ENCODE assay signal across 24 cellular contexts in genomic region chr3:67561995-67562394, GRCh38.
DNase-seq lines count a peak whose midpoint lies in the region; ATAC-seq lines count a peak whose summit lies in the region.
"Had no signal": no experiment of that assay in that cellular context is flagged by ENCODE, and none has a peak within 500 bp of the region (broad histone marks: within the 10 kb centered on the region; RNA-seq: fewer than 3 reads in every experiment).

No MANE protein-coding gene starts in this region.

- H3K79me1 ChIP-seq in neuronal stem cell (ENCODE audit: low read depth, low read length) = no peaks in the 10 kb centered on the region

- no peaks in the 10 kb centered on the region for H3K27me3 Mint-ChIP-seq in activated naive CD8-positive, alpha-beta T cell treated with anti-CD3 and anti-CD28 coated beads, Interleukin-2, amount 10 ng/mL, durations not matched to agents 7 days and 5 days
- no peaks in the 10 kb centered on the region for H3K27me3 Mint-ChIP-seq in activated naive CD8-positive, alpha-beta T cell treated with anti-CD3 and anti-CD28 coated beads for 36 hours
- no peaks in the 10 kb centered on the region for H3K27me3 Mint-ChIP-seq in naive thymus-derived CD4-positive, alpha-beta T cell
- H3K27me3 Mint-ChIP-seq: CD4-positive, CD25-positive, alpha-beta regulatory T cell had no signal

- no peak overlapping the region for H4K91ac ChIP-seq in neuronal stem cell (ENCODE audit: low read depth, low read length, poor library complexity)

- no peak overlapping the region for H3K14ac ChIP-seq in neuronal stem cell (ENCODE audit: low read length)

- H3K27ac Mint-ChIP-seq in activated naive CD8-positive, alpha-beta T cell treated with anti-CD3 and anti-CD28 coated beads, Interleukin-2, amount 10 ng/mL, durations not matched to agents 7 days and 5 days = peak overlapping the region; percentile 24
- no peak overlapping the region for H3K27ac Mint-ChIP-seq in activated naive CD8-positive, alpha-beta T cell treated with anti-CD3 and anti-CD28 coated beads for 36 hours
- peak overlapping the region in 5 of 9 donors; percentile 7 to 60 (median 18) for H3K27ac Mint-ChIP-seq in naive thymus-derived CD4-positive, alpha-beta T cell
- H3K27ac Mint-ChIP-seq: HFFc6 had no signal

- DNase-seq in activated naive CD8-positive, alpha-beta T cell treated with anti-CD3 and anti-CD28 coated beads, Interleukin-2, amount 10 ng/mL, durations not matched to agents 7 days and 5 days = no peak
- no peak for DNase-seq in activated naive CD8-positive, alpha-beta T cell treated with anti-CD3 and anti-CD28 coated beads for 36 hours
- DNase-seq in RPMI7951 (ENCODE audit: low read depth) (peak; percentile 2), NCI-H2171 (lab: John Stamatoyannopoulos, UW) (no peak), neuronal stem cell (ENCODE audit: low spot score) (no peak)
- no peak for DNase-seq in naive thymus-derived CD4-positive, alpha-beta T cell
- DNase-seq: CD4-positive, CD25-positive, alpha-beta regulatory T cell; DMS53; GOT3; HFFc6; NCI-H1092; NCI-H1436; NCI-H187; NCI-H2081 treated with DMSO at 0.1 percent for 48 hours; NCI-H446; NCI-H526; NCI-H82; NK-92 treated with Interleukin-12 subunit alpha and Interleukin-12 subunit beta, amount 100 ng/mL, for 24 hours; PC-3; SJCRH30 had no signal

- H3K27ac ChIP-seq in naive thymus-derived CD4-positive, alpha-beta T cell (ENCODE audit: low read depth, low read length) = no peak overlapping the region
- no peak overlapping the region for H3K27ac ChIP-seq in neuronal stem cell (replicated peaks; ENCODE audit: low read length)
- H3K27ac ChIP-seq: BLaER1, SJCRH30 had no signal

- ATAC-seq in activated naive CD8-positive, alpha-beta T cell treated with anti-CD3 and anti-CD28 coated beads, Interleukin-2, amount 10 ng/mL, durations not matched to agents 7 days and 5 days (ENCODE audit: low read depth) = no peak
- no peak for ATAC-seq in naive thymus-derived CD4-positive, alpha-beta T cell
- no peak for ATAC-seq in esophagus mucosa
- ATAC-seq: PC-3, Right ventricle myocardium inferior had no signal

- intact Hi-C loops in naive thymus-derived CD4-positive, alpha-beta T cell (cut with micrococcal nuclease) = no loop called here

- H3K4me2 ChIP-seq in neuronal stem cell (ENCODE audit: insufficient read depth, low read length, poor library complexity, severe bottlenecking) = no peak overlapping the region
- H3K4me2 ChIP-seq: BLaER1 had no signal

- H3K9me3 Mint-ChIP-seq in activated naive CD8-positive, alpha-beta T cell treated with anti-CD3 and anti-CD28 coated beads, Interleukin-2, amount 10 ng/mL, durations not matched to agents 7 days and 5 days = no peaks in the 10 kb centered on the region
- H3K9me3 Mint-ChIP-seq in activated naive CD8-positive, alpha-beta T cell treated with anti-CD3 and anti-CD28 coated beads for 36 hours = no peaks in the 10 kb centered on the region
- H3K9me3 Mint-ChIP-seq in naive thymus-derived CD4-positive, alpha-beta T cell = peaks cover 0 to 1% (median 0%) of the 10 kb centered on the region in 11 donors
- H3K9me3 Mint-ChIP-seq: HFFc6 had no signal

- H3K9me3 ChIP-seq in naive thymus-derived CD4-positive, alpha-beta T cell (ENCODE audit: control insufficient read depth in 2 of 3, low read length in 3 of 3) = no peaks in the 10 kb centered on the region
- H3K9me3 ChIP-seq in neuronal stem cell (replicated peaks in 1 of 2; ENCODE audit: control insufficient read depth in 2 of 2, insufficient read depth in 1 of 2, low read depth in 1 of 2, low read length in 2 of 2) = no peaks in the 10 kb centered on the region
- H3K9me3 ChIP-seq: BLaER1, HAP-1, SJCRH30 had no signal

- no peaks in the 10 kb centered on the region for H3K27me3 ChIP-seq in naive thymus-derived CD4-positive, alpha-beta T cell (ENCODE audit: control insufficient read depth in 2 of 2, insufficient read depth in 2 of 2, low read length in 2 of 2)
- no peaks in the 10 kb centered on the region for H3K27me3 ChIP-seq in neuronal stem cell (ENCODE audit: control insufficient read depth in 3 of 3, insufficient read depth in 3 of 3, low read depth in 1 of 3, low read length in 3 of 3)
- H3K27me3 ChIP-seq: BLaER1, SJCRH30 had no signal

- H3K23ac ChIP-seq in neuronal stem cell (ENCODE audit: low read depth, low read length, poor library complexity) = no peak overlapping the region

- H3K9ac ChIP-seq in neuronal stem cell (ENCODE audit: low read depth, low read length, poor library complexity) = no peak overlapping the region
- H3K9ac ChIP-seq: BLaER1 had no signal

- H3K4me3 ChIP-seq in naive thymus-derived CD4-positive, alpha-beta T cell (ENCODE audit: low read length) = no peak overlapping the region
- H3K4me3 ChIP-seq in neuronal stem cell (ENCODE audit: low read length in 2 of 2) = no peak overlapping the region
- H3K4me3 ChIP-seq: BLaER1, HAP-1, SJCRH30 had no signal

- no peak overlapping the region for H4K8ac ChIP-seq in neuronal stem cell (ENCODE audit: low read depth, low read length)

- POLR2A ChIA-PET in activated naive CD8-positive, alpha-beta T cell treated with anti-CD3 and anti-CD28 coated beads, Interleukin-2, amount 10 ng/mL, durations not matched to agents 7 days and 5 days (lab: Charles Lee) = no interaction called here
- POLR2A ChIA-PET in naive thymus-derived CD4-positive, alpha-beta T cell (lab: Charles Lee) = no interaction called here

- no peak overlapping the region for H2AFZ ChIP-seq in neuronal stem cell (ENCODE audit: low read length)

- no peak overlapping the region for H3K18ac ChIP-seq in neuronal stem cell (ENCODE audit: low read length)

- no peaks in the 10 kb centered on the region for H3K4me1 ChIP-seq in naive thymus-derived CD4-positive, alpha-beta T cell (ENCODE audit: control insufficient read depth in 2 of 2, insufficient read depth in 2 of 2, low read length in 2 of 2)
- H3K4me1 ChIP-seq in neuronal stem cell (ENCODE audit: control insufficient read depth in 2 of 2, insufficient read depth in 1 of 2, low read depth in 1 of 2, low read length in 2 of 2) = no peaks in the 10 kb centered on the region
- H3K4me1 ChIP-seq: BLaER1, HAP-1, SJCRH30 had no signal

- no peak overlapping the region for H2BK120ac ChIP-seq in neuronal stem cell (ENCODE audit: low read depth, low read length)

- no peak overlapping the region for H2AK5ac ChIP-seq in neuronal stem cell (ENCODE audit: low read depth, low read length)

- CTCF ChIA-PET in naive thymus-derived CD4-positive, alpha-beta T cell (lab: Charles Lee) = no interaction called here

- peaks cover 40% of the 10 kb centered on the region for H3K36me3 Mint-ChIP-seq in activated naive CD8-positive, alpha-beta T cell treated with anti-CD3 and anti-CD28 coated beads, Interleukin-2, amount 10 ng/mL, durations not matched to agents 7 days and 5 days
- peaks cover 28% of the 10 kb centered on the region for H3K36me3 Mint-ChIP-seq in activated naive CD8-positive, alpha-beta T cell treated with anti-CD3 and anti-CD28 coated beads for 36 hours
- peaks cover 0 to 57% (median 34%) of the 10 kb centered on the region in 5 donors for H3K36me3 Mint-ChIP-seq in naive thymus-derived CD4-positive, alpha-beta T cell

- WGBS in neuronal stem cell (ENCODE audit: extremely low coverage in 2 of 2, insufficient read length in 2 of 2, insufficient replicate concordance in 1 of 2), 2 donors = no CpG with 5 or more reads among the region's 2 CpGs

- peaks cover 0 to 10% (median 0%) of the 10 kb centered on the region in 3 experiments for H3K36me3 ChIP-seq in naive thymus-derived CD4-positive, alpha-beta T cell (ENCODE audit: control insufficient read depth in 2 of 3, insufficient read depth in 3 of 3, low read length in 3 of 3)
- H3K36me3 ChIP-seq in neuronal stem cell (replicated peaks in 1 of 2; ENCODE audit: control insufficient read depth in 2 of 2, insufficient read depth in 2 of 2, low read length in 2 of 2) = no peaks in the 10 kb centered on the region
- H3K36me3 ChIP-seq: BLaER1, HAP-1, SJCRH30 had no signal

- H2BK5ac ChIP-seq in neuronal stem cell (ENCODE audit: low read length) = no peak overlapping the region

- H2BK12ac ChIP-seq in neuronal stem cell (ENCODE audit: low read length) = no peak overlapping the region

- no peak overlapping the region for H3K4me3 Mint-ChIP-seq in activated naive CD8-positive, alpha-beta T cell treated with anti-CD3 and anti-CD28 coated beads, Interleukin-2, amount 10 ng/mL, durations not matched to agents 7 days and 5 days
- H3K4me3 Mint-ChIP-seq in activated naive CD8-positive, alpha-beta T cell treated with anti-CD3 and anti-CD28 coated beads for 36 hours = no peak overlapping the region
- peak overlapping the region in 1 of 10 donors; percentile 14 for H3K4me3 Mint-ChIP-seq in naive thymus-derived CD4-positive, alpha-beta T cell
- H3K4me3 Mint-ChIP-seq: CD4-positive, CD25-positive, alpha-beta regulatory T cell; HFFc6 had no signal

- H3K4me1 Mint-ChIP-seq in activated naive CD8-positive, alpha-beta T cell treated with anti-CD3 and anti-CD28 coated beads, Interleukin-2, amount 10 ng/mL, durations not matched to agents 7 days and 5 days = no peaks in the 10 kb centered on the region
- H3K4me1 Mint-ChIP-seq in activated naive CD8-positive, alpha-beta T cell treated with anti-CD3 and anti-CD28 coated beads for 36 hours = peaks cover 16% of the 10 kb centered on the region
- peaks cover 2 to 51% (median 40%) of the 10 kb centered on the region in 7 donors for H3K4me1 Mint-ChIP-seq in naive thymus-derived CD4-positive, alpha-beta T cell

- no peak overlapping the region for H2BK15ac ChIP-seq in neuronal stem cell (ENCODE audit: low read length)

- no peak overlapping the region for H3K4ac ChIP-seq in neuronal stem cell (ENCODE audit: low read length)
